9 cellular contexts compared by ENCODE assay signal in genomic region chr6:149455028-149455732, GRCh38. TPM values are rescaled to one million over a fixed set of nuclear protein-coding genes. Genes with fewer than 3 reads are reported as not detected.
DNase-seq lines count a peak whose midpoint lies in the region; ATAC-seq and TF ChIP-seq lines count a peak whose summit lies in the region.
"Had no signal": no experiment of that assay in that cellular context is flagged by ENCODE, and none has a peak within 500 bp of the region (broad histone marks: within the 10 kb centered on the region; RNA-seq: fewer than 3 reads in every experiment).

No MANE protein-coding gene starts in this region.

- no TSS peak for BruUV-seq in OCI-LY7 (replicated peaks; lab: Mats Ljungman, UMichigan)

- H4K20me1 ChIP-seq in OCI-LY7 (ENCODE audit: insufficient read depth, low read length), result no peaks in the 10 kb centered on the region

- no peaks in the 10 kb centered on the region for H3K9me2 ChIP-seq in OCI-LY7 (ENCODE audit: insufficient read depth, low read length)

- no peaks in the 10 kb centered on the region for H3K27me3 Mint-ChIP-seq in CD4-positive, alpha-beta T cell
- no peaks in the 10 kb centered on the region for H3K27me3 Mint-ChIP-seq in activated T-helper 17 cell treated with anti-CD3 and anti-CD28 coated beads, Interleukin-2, amount 50 U/mL, for 72 hours

- ATAC-seq in CD4-positive, alpha-beta T cell (ENCODE audit: poor library complexity), result no peak
- no peak for ATAC-seq in activated T-helper 17 cell treated with anti-CD3 and anti-CD28 coated beads, Interleukin-2, amount 50 U/mL, for 72 hours (replicated peaks)
- peak; percentile 35 for ATAC-seq in left lobe of liver
- ATAC-seq in sciatic nerve, result peak; percentile 11
- ATAC-seq in HG03045 (IDR thresholded peaks at IDR 0.05; ENCODE audit: unreplicated experiment), result no peak
- no peak for ATAC-seq in GM21825 (IDR thresholded peaks at IDR 0.05; ENCODE audit: unreplicated experiment)

- H3K27me3 ChIP-seq in CD4-positive, alpha-beta T cell (ENCODE audit: control insufficient read depth, insufficient read depth, low read length), result no peaks in the 10 kb centered on the region

- no peaks in the 10 kb centered on the region for H3K9me3 ChIP-seq in CD4-positive, alpha-beta T cell (ENCODE audit: control insufficient read depth, low read length)
- H3K9me3 ChIP-seq in OCI-LY7 (ENCODE audit: low read length), result no peaks in the 10 kb centered on the region

- no peak overlapping the region for H3K27ac ChIP-seq in CD4-positive, alpha-beta T cell (ENCODE audit: low read depth, low read length)
- no peak overlapping the region for H3K27ac ChIP-seq in OCI-LY7 (ENCODE audit: low read depth, low read length, poor library complexity, severe bottlenecking)

- intact Hi-C loops in CD4-positive, alpha-beta T cell (cut with DNase I, micrococcal nuclease), result no loop called here
- intact Hi-C loops in sciatic nerve (cut with DNase I), result no loop called here
- intact Hi-C loops in OCI-LY7 (cut with micrococcal nuclease; ENCODE audit: unreplicated experiment), result no loop called here

- H3K4me3 Mint-ChIP-seq in CD4-positive, alpha-beta T cell, result no peak overlapping the region
- no peak overlapping the region for H3K4me3 Mint-ChIP-seq in activated T-helper 17 cell treated with anti-CD3 and anti-CD28 coated beads, Interleukin-2, amount 50 U/mL, for 72 hours

- H3K4me3 ChIP-seq in OCI-LY7 (ENCODE audit: low read depth, low read length, poor library complexity, severe bottlenecking), result no peak overlapping the region
- no peak overlapping the region for H3K4me3 ChIP-seq in foreskin fibroblast (ENCODE audit: low read depth in 1 of 2, low read length in 2 of 2)

- H3K4me1 Mint-ChIP-seq in CD4-positive, alpha-beta T cell (ENCODE audit: low read depth), result peaks cover 6% of the 10 kb centered on the region
- H3K4me1 Mint-ChIP-seq in activated T-helper 17 cell treated with anti-CD3 and anti-CD28 coated beads, Interleukin-2, amount 50 U/mL, for 72 hours, result peaks cover 18% of the 10 kb centered on the region

- peaks cover 69% of the 10 kb centered on the region for H3K36me3 ChIP-seq in OCI-LY7 (ENCODE audit: insufficient read depth, low read length)

- peak overlapping the region; percentile 58 for H3K27ac Mint-ChIP-seq in CD4-positive, alpha-beta T cell
- peak overlapping the region; percentile 67 for H3K27ac Mint-ChIP-seq in activated T-helper 17 cell treated with anti-CD3 and anti-CD28 coated beads, Interleukin-2, amount 50 U/mL, for 72 hours

- no peak for DNase-seq in CD4-positive, alpha-beta T cell
- DNase-seq in left lobe of liver (ENCODE audit: low spot score) (no peak), sciatic nerve (ENCODE audit: low spot score) (no peak), OCI-LY7 (ENCODE audit: low spot score) (no peak), foreskin fibroblast (no peak)

- no peak overlapping the region for H2AFZ ChIP-seq in OCI-LY7 (ENCODE audit: low read length)

- H3K4me1 ChIP-seq in OCI-LY7 (ENCODE audit: insufficient read depth, low read length, poor library complexity, severe bottlenecking), result no peaks in the 10 kb centered on the region

- POLR2A ChIA-PET in CD4-positive, alpha-beta T cell (lab: Charles Lee), result interaction anchor here (1.3 kb wide), 1 partner anchor 54 kb away, joined by 3 read pairs; no protein-coding TSS in a partner anchor
- POLR2A ChIA-PET in OCI-LY7 (lab: Charles Lee), result interaction anchor here (0.6 to 2.9 kb wide), 4 partner anchors 9 to 60 kb away, joined by 4 to 12 read pairs (median 4); no protein-coding TSS in a partner anchor

- peaks cover 57% of the 10 kb centered on the region for H3K36me3 Mint-ChIP-seq in CD4-positive, alpha-beta T cell (ENCODE audit: low read depth)
- peaks cover 94% of the 10 kb centered on the region for H3K36me3 Mint-ChIP-seq in activated T-helper 17 cell treated with anti-CD3 and anti-CD28 coated beads, Interleukin-2, amount 50 U/mL, for 72 hours (ENCODE audit: low read depth)

- CTCF ChIA-PET in CD4-positive, alpha-beta T cell (lab: Charles Lee), result interaction anchor here (0.9 kb wide), 1 partner anchor 61 kb away, joined by 3 read pairs; no protein-coding TSS in a partner anchor
- CTCF ChIA-PET in OCI-LY7 (lab: Charles Lee; ENCODE audit: unreplicated experiment), result interaction anchor here (1.1 kb wide), 1 partner anchor 72 kb away, joined by 3 read pairs; no protein-coding TSS in a partner anchor

- no peaks in the 10 kb centered on the region for H3K9me3 Mint-ChIP-seq in CD4-positive, alpha-beta T cell
- H3K9me3 Mint-ChIP-seq in activated T-helper 17 cell treated with anti-CD3 and anti-CD28 coated beads, Interleukin-2, amount 50 U/mL, for 72 hours, result no peaks in the 10 kb centered on the region

- no peak for TF ChIP-seq CTCF in CD4-positive, alpha-beta T cell (IDR thresholded peaks at IDR 0.05)
- no peak for TF ChIP-seq CTCF in OCI-LY7 (conservative IDR thresholded peaks at IDR 0.05; ENCODE audit: low read length)
- no peak for TF ChIP-seq CTCF in foreskin fibroblast (IDR thresholded peaks at IDR 0.05; ENCODE audit: low read depth, low read length)

- H3K4me2 ChIP-seq in OCI-LY7 (ENCODE audit: low read length), result no peak overlapping the region

- H3K79me2 ChIP-seq in OCI-LY7 (ENCODE audit: insufficient read depth, low read depth, low read length), result no peaks in the 10 kb centered on the region

RNA-seq across cellular contexts. Expression of gene ZC3H12D, which starts 29.6 kb away (rescaled TPM):
- total RNA-seq in CD4-positive, alpha-beta T cell, result 10 to 100 TPM; 70.2 to 71.0 TPM
- total RNA-seq in activated T-helper 17 cell treated with anti-CD3 and anti-CD28 coated beads, Interleukin-2, amount 50 U/mL, for 72 hours, result 100 to 1,000 TPM; 117 to 254 TPM
- 0.86 TPM for total RNA-seq in left lobe of liver
- total RNA-seq in sciatic nerve, result 1.6 TPM
- total RNA-seq in OCI-LY7 (2014; rRNA removed; shearing (Covaris generic)), result 12.8 and 14.0 TPM in 2 replicates
- 14.8 and 22.6 TPM in 2 replicates for total RNA-seq in OCI-LY7 (2022)
- total RNA-seq: HT-29 had no signal

RNA-seq across cellular contexts. Expression of gene SUMO4, which starts 55.1 kb away (rescaled TPM):
- total RNA-seq in CD4-positive, alpha-beta T cell, result 1 to 10 TPM; 8.6 to 8.7 TPM
- 10 to 100 TPM; 16.0 to 16.4 TPM for total RNA-seq in activated T-helper 17 cell treated with anti-CD3 and anti-CD28 coated beads, Interleukin-2, amount 50 U/mL, for 72 hours
- total RNA-seq in left lobe of liver, result 1.1 TPM
- 7.1 TPM for total RNA-seq in sciatic nerve
- 3.6 and 4.7 TPM in 2 replicates for total RNA-seq in OCI-LY7 (2014; rRNA removed; shearing (Covaris generic))
- total RNA-seq in OCI-LY7 (2022), result 3.2 and 4.2 TPM in 2 replicates

Comparison
In these comparisons a context has a peak if more than half of its experiments do, and no peak if none do; other contexts are left out.
1. ATAC-seq: peak in left lobe of liver (single experiment) and sciatic nerve (single experiment); none in CD4-positive, alpha-beta T cell (single experiment), activated T-helper 17 cell treated with anti-CD3 and anti-CD28 coated beads, Interleukin-2, amount 50 U/mL, for 72 hours (single experiment), HG03045 (single experiment) and GM21825 (single experiment).